In the genomic region with DNA sequence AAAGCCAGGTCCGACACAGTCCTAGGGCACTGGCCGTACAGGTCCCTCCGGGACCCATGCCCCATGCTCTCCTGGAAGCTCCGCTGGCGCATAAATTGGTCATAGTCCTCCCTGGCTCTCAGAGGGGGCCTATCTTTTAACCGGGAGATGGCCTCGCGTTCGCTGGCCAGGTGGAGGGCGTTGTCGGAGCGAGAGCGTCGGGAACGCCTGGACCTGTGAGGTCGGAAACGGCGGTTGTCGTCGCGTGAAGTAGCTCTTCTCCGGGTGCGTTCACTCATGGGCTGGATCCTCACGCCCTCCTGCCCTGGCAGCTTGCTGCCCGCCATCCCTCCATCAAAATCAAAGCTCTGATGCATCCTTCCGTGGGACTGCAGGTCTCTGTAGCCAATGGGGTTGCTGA, we compare ENCODE assay signal across 27 cellular contexts.
"Had no signal": no experiment of that assay in that cellular context is flagged by ENCODE, and none has a peak within 500 bp of the region (broad histone marks: within the 10 kb centered on the region; RNA-seq: fewer than 3 reads in every experiment).

No MANE protein-coding gene starts in this region.

- H3K27me3 Mint-ChIP-seq: dendritic cell treated with granulocyte-macrophage colony-stimulating factor and Interleukin-4, amounts not matched to agents 40 ng/mL and 50 ng/mL, for 4 days had no signal

- H3K27ac Mint-ChIP-seq: dendritic cell treated with granulocyte-macrophage colony-stimulating factor and Interleukin-4, amounts not matched to agents 40 ng/mL and 50 ng/mL, for 4 days; effector memory CD8-positive, alpha-beta T cell; endodermal cell had no signal

- H3K36me3 ChIP-seq: colonic mucosa, gastrocnemius medialis had no signal

- H3K9me3 ChIP-seq: colonic mucosa, esophagus muscularis mucosa, esophagus squamous epithelium, gastrocnemius medialis, heart left ventricle, heart right ventricle had no signal

- H3K27me3 ChIP-seq: colonic mucosa, esophagus muscularis mucosa, esophagus squamous epithelium, foreskin keratinocyte, gastrocnemius medialis, heart left ventricle, heart right ventricle, hepatocyte had no signal

- H3K4me2 ChIP-seq: hepatocyte had no signal

- FAIRE-seq: endometrium, endothelial cell of umbilical vein, frontal cortex had no signal

- H3K27ac ChIP-seq: colonic mucosa, coronary artery, dorsolateral prefrontal cortex, epithelial cell of prostate, esophagus muscularis mucosa, esophagus squamous epithelium, foreskin keratinocyte, gastrocnemius medialis, heart left ventricle, heart right ventricle, hepatocyte had no signal

- H3K9me3 Mint-ChIP-seq: dendritic cell treated with granulocyte-macrophage colony-stimulating factor and Interleukin-4, amounts not matched to agents 40 ng/mL and 50 ng/mL, for 4 days; endodermal cell had no signal

- ATAC-seq: effector memory CD8-positive, alpha-beta T cell; gastrocnemius medialis; heart left ventricle; heart right ventricle had no signal

- DNase-seq: colonic mucosa; cortex of kidney; dermis blood vessel endothelial cell; dorsolateral prefrontal cortex; effector CD4-positive, alpha-beta T cell; effector CD8-positive, alpha-beta T cell; effector memory CD4-positive, alpha-beta T cell; effector memory CD8-positive, alpha-beta T cell; endodermal cell; erythroblast; esophagus squamous epithelium; foreskin keratinocyte; foreskin melanocyte; gastrocnemius medialis; glutamatergic neuron; head of caudate nucleus; heart left ventricle; heart right ventricle; hippocampal formation had no signal

- H3K4me3 Mint-ChIP-seq: dendritic cell treated with granulocyte-macrophage colony-stimulating factor and Interleukin-4, amounts not matched to agents 40 ng/mL and 50 ng/mL, for 4 days; effector memory CD8-positive, alpha-beta T cell; endodermal cell had no signal

- H2AFZ ChIP-seq: hepatocyte had no signal

- H3K4me3 ChIP-seq: colonic mucosa, coronary artery, dorsolateral prefrontal cortex, esophagus muscularis mucosa, esophagus squamous epithelium, gastrocnemius medialis, heart left ventricle, heart right ventricle, hepatocyte had no signal

- H3K4me1 ChIP-seq: colonic mucosa, gastrocnemius medialis had no signal
